In the genomic region with DNA sequence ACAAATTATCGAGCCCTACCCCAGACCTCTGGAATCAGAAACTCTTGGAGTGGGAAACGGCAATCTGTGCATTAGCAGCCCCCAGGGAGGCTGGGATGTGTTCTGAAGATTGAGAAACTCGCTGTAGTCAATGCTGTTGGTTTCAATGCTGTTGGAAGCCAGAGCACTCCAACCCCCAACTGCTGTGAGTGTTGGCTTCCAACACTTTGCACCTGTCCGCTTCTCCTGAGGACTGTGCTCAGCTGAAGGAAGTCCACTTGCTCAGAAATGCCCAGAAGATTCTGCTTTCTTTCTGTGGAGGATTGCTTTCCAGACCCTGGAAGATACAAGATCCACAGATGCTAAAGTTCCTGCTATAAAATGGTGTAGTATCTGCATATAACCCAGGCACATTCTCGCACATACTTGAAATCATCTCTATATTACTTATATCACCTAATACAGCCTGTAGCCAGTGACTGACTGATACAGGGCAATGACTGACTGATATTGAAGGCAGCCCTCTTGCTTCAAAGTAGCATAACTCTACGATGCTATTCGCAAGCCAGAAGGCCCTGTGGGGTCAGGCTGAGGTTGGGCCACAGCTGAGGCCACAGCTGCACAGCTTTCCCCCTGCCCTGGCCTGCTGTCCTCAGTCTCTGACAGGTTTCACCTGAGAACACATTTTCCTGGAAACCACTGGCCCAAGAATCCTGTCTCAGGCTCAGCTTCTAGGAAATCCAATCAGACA, we compare ENCODE assay signal across 20 cellular contexts.
"Had no signal": no experiment of that assay in that cellular context is flagged by ENCODE, and none has a peak within 500 bp of the region (broad histone marks: within the 10 kb centered on the region; RNA-seq: fewer than 3 reads in every experiment).

No MANE protein-coding gene starts in this region.

- H3K4me2 ChIP-seq: neural progenitor cell had no signal

- H3K4me3 Mint-ChIP-seq: dendritic cell treated with granulocyte-macrophage colony-stimulating factor and Interleukin-4, amounts not matched to agents 40 ng/mL and 50 ng/mL, for 4 days; natural killer cell treated with Interleukin-12 subunit alpha and Interleukin-12 subunit beta and Interleukin-15 and Interleukin-18, amount 100 ng/mL, for 72 hours; neural progenitor cell; stimulated activated naive CD8-positive, alpha-beta T cell treated with anti-CD3 and anti-CD28 coated beads, Interleukin-15, Interleukin-2, amounts not matched to agents 100 ng/mL and 50 ng/mL, for 24 hours had no signal

- ATAC-seq: foreskin keratinocyte, left cardiac atrium, pancreas, right cardiac atrium, upper lobe of right lung had no signal

- H3K36me3 ChIP-seq: left ventricle myocardium inferior, neural progenitor cell, pancreas, tibial artery, upper lobe of right lung, vagina had no signal

- H3K9ac ChIP-seq: neural progenitor cell had no signal

- H3K36me3 Mint-ChIP-seq: neural progenitor cell had no signal

- H3K4me1 ChIP-seq: foreskin keratinocyte, left ventricle myocardium inferior, neural progenitor cell, pancreas, tibial artery, upper lobe of right lung, vagina had no signal

- H3K27me3 Mint-ChIP-seq: dendritic cell treated with granulocyte-macrophage colony-stimulating factor and Interleukin-4, amounts not matched to agents 40 ng/mL and 50 ng/mL, for 4 days; progenitor cell of endocrine pancreas; stimulated activated naive CD8-positive, alpha-beta T cell treated with anti-CD3 and anti-CD28 coated beads, Interleukin-15, Interleukin-2, amounts not matched to agents 100 ng/mL and 50 ng/mL, for 24 hours had no signal

- H3K9me3 ChIP-seq: pancreas, tibial artery, upper lobe of right lung, vagina had no signal

- H3K27ac Mint-ChIP-seq: dendritic cell treated with granulocyte-macrophage colony-stimulating factor and Interleukin-4, amounts not matched to agents 40 ng/mL and 50 ng/mL, for 4 days; natural killer cell treated with Interleukin-12 subunit alpha and Interleukin-12 subunit beta and Interleukin-15 and Interleukin-18, amount 100 ng/mL, for 72 hours; neural progenitor cell; progenitor cell of endocrine pancreas; stimulated activated naive CD8-positive, alpha-beta T cell treated with anti-CD3 and anti-CD28 coated beads, Interleukin-15, Interleukin-2, amounts not matched to agents 100 ng/mL and 50 ng/mL, for 24 hours had no signal

- H3K27ac ChIP-seq: foreskin keratinocyte, left ventricle myocardium inferior, neural progenitor cell, pancreas, tibial artery, upper lobe of right lung, vagina had no signal

- H3K27me3 ChIP-seq: foreskin keratinocyte, neural progenitor cell, pancreas, tibial artery, upper lobe of right lung, vagina had no signal

- H3K9me3 Mint-ChIP-seq: dendritic cell treated with granulocyte-macrophage colony-stimulating factor and Interleukin-4, amounts not matched to agents 40 ng/mL and 50 ng/mL, for 4 days had no signal

- DNase-seq: kidney; left cardiac atrium; left ventricle myocardium inferior; mesenchymal stem cell; midbrain; occipital lobe; pancreas; right cardiac atrium; small intestine; stimulated activated CD4-positive, alpha-beta T cell treated with anti-CD3 and anti-CD28 coated beads, Interleukin-12 subunit alpha, Interleukin-12 subunit beta, amount 100 ng/mL, for 4 hours; tibial artery; upper lobe of right lung had no signal

- H2AFZ ChIP-seq: neural progenitor cell had no signal

- H3K4me3 ChIP-seq: left ventricle myocardium inferior, lung, neural progenitor cell, pancreas, tibial artery, upper lobe of right lung, vagina had no signal
